12 cellular contexts compared by ENCODE assay signal in the genomic region with DNA sequence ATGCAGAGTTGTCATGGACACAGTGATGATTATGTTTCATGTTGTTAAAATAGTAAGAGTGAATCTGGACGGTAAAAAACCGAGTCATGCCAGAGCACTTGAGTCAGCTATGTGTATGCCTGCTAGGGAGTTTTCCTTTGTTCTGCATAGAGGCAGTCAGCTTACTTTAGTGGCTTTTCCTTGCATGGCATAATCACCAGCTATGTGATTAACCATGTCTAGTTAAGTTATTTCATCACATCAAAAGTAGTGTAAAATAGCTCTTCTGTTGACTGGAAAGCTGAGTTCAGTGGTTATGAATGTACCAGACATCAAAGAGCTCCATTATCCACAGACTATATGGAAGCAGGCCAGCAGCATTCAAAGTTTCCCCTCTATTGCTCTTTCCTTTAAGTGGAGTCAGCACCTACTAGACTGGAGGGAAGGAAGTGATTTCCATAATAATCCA.
DNase-seq lines count a peak whose midpoint lies in the region; ATAC-seq and TF ChIP-seq lines count a peak whose summit lies in the region.
"Had no signal": no experiment of that assay in that cellular context is flagged by ENCODE, and none has a peak within 500 bp of the region (broad histone marks: within the 10 kb centered on the region; RNA-seq: fewer than 3 reads in every experiment).

No MANE protein-coding gene starts in this region.

- peak overlapping the region; percentile 50 for H3K27ac ChIP-seq in SJSA1
- H3K27ac ChIP-seq in rectal smooth muscle tissue (ENCODE audit: low read depth, low read length), result peak overlapping the region; percentile 58
- H3K27ac ChIP-seq: stomach had no signal

- H3K4me1 ChIP-seq in SJSA1 (replicated peaks) (peaks cover 12% of the 10 kb centered on the region), rectal smooth muscle tissue (ENCODE audit: control insufficient read depth, insufficient read depth, low read length) (peaks cover 11% of the 10 kb centered on the region)
- H3K4me1 ChIP-seq: HAP-1 had no signal

- H3K36me3 ChIP-seq in H7 (replicated peaks; ENCODE audit: control insufficient read depth, insufficient read depth, low read length) (no peaks in the 10 kb centered on the region), SJSA1 (no peaks in the 10 kb centered on the region), rectal smooth muscle tissue (ENCODE audit: control insufficient read depth, insufficient read depth, low read length) (no peaks in the 10 kb centered on the region)
- H3K36me3 ChIP-seq: HAP-1, stomach had no signal

- no peaks in the 10 kb centered on the region for H3K9me3 ChIP-seq in SJSA1 (replicated peaks)
- H3K9me3 ChIP-seq: HAP-1 had no signal

- H3K27me3 ChIP-seq in H7 (ENCODE audit: control insufficient read depth, insufficient read depth, low read length) (no peaks in the 10 kb centered on the region), SJSA1 (replicated peaks) (no peaks in the 10 kb centered on the region), rectal smooth muscle tissue (ENCODE audit: control insufficient read depth, insufficient read depth, low read length) (no peaks in the 10 kb centered on the region)
- H3K27me3 ChIP-seq: stomach had no signal

- DNase-seq in H7 (peak; percentile 2), SJSA1 (ENCODE audit: low read depth in 1 of 2, low spot score in 2 of 2) (peak in 1 of 2 experiments; percentile 50), fibroblast of the aortic adventitia (ENCODE audit: low read depth) (peak; percentile 63), NCI-H2029 treated with DMSO at 0.1 percent for 48 hours (lab: John Stamatoyannopoulos, UW) (no peak)
- no peak for DNase-seq in activated CD4-positive, alpha-beta T cell treated with anti-CD3 and anti-CD28 coated beads, Interleukin-2, amount 50 U/mL, for 48 hours
- DNase-seq: left ventricle myocardium superior, NCI-H1436, stomach had no signal

- H3K4me3 ChIP-seq in H7 (ENCODE audit: insufficient read depth, low read depth, low read length), result no peak overlapping the region
- no peak overlapping the region for H3K4me3 ChIP-seq in SJSA1
- no peak overlapping the region for H3K4me3 ChIP-seq in fibroblast of the aortic adventitia (ENCODE audit: low read depth, low read length)
- no peak overlapping the region for H3K4me3 ChIP-seq in rectal smooth muscle tissue (ENCODE audit: low read length)
- H3K4me3 ChIP-seq: HAP-1, stomach had no signal

- TF ChIP-seq CTCF in fibroblast of the aortic adventitia (IDR thresholded peaks at IDR 0.05; ENCODE audit: insufficient read depth, low read length), result no peak

- ATAC-seq in GM21360 (IDR thresholded peaks at IDR 0.05; ENCODE audit: unreplicated experiment) (no peak), HG03342 (IDR thresholded peaks at IDR 0.05; ENCODE audit: unreplicated experiment) (no peak)
- ATAC-seq: left ventricle myocardium superior had no signal

- no peak overlapping the region for H3K9ac ChIP-seq in rectal smooth muscle tissue (ENCODE audit: low read length)

Comparison
In these comparisons a context has a peak if more than half of its experiments do, and no peak if none do; other contexts are left out.
1. DNase-seq: peak in H7 (single experiment) and fibroblast of the aortic adventitia (single experiment); none in activated CD4-positive, alpha-beta T cell treated with anti-CD3 and anti-CD28 coated beads, Interleukin-2, amount 50 U/mL, for 48 hours (0 of 2) and NCI-H2029 treated with DMSO at 0.1 percent for 48 hours (single experiment).